Comparison of ENCODE assay signal across 9 cellular contexts in genomic region chr12:6295187-6295811, GRCh38. TPM values are rescaled to one million over a fixed set of nuclear protein-coding genes. Genes with fewer than 3 reads are reported as not detected.
A peak's percentile ranks its signal among the peaks of the same experiment; 100 is the strongest.
DNase-seq lines count a peak whose midpoint lies in the region; ATAC-seq, FAIRE-seq and TF ChIP-seq lines count a peak whose summit lies in the region.
"Had no signal": no experiment of that assay in that cellular context is flagged by ENCODE, and none has a peak within 500 bp of the region (broad histone marks: within the 10 kb centered on the region; RNA-seq: fewer than 3 reads in every experiment).

No MANE protein-coding gene starts in this region.

- no peaks in the 10 kb centered on the region for H3K9me3 ChIP-seq in left lung

- peaks cover 11% of the 10 kb centered on the region for H3K4me1 Mint-ChIP-seq in brain
- no peaks in the 10 kb centered on the region for H3K4me1 Mint-ChIP-seq in natural killer cell treated with Interleukin-12 subunit alpha and Interleukin-12 subunit beta and Interleukin-15 and Interleukin-18, amount 100 ng/mL, for 72 hours (ENCODE audit: low read depth in 2 of 2)

- FAIRE-seq in HTR-8/SVneo (lab: Jason Lieb, UNC) = peak; percentile 69

- H3K4me1 ChIP-seq in ACC112 (ENCODE audit: control insufficient read depth, insufficient read depth, low read length, unreplicated experiment) (peaks cover 43% of the 10 kb centered on the region), left lung (peaks cover 0 to 5% of the 10 kb centered on the region in 2 donors)

- H3K9me3 Mint-ChIP-seq in brain = peaks cover 5 to 13% (median 7%) of the 10 kb centered on the region in 5 experiments
- H3K9me3 Mint-ChIP-seq in natural killer cell treated with Interleukin-12 subunit alpha and Interleukin-12 subunit beta and Interleukin-15 and Interleukin-18, amount 100 ng/mL, for 72 hours = no peaks in the 10 kb centered on the region
- H3K9me3 Mint-ChIP-seq: IgD-negative memory B cell had no signal

- no peak for TF ChIP-seq CTCF in brain (conservative IDR thresholded peaks at IDR 0.05)
- TF ChIP-seq CTCF in left lung (IDR thresholded peaks at IDR 0.05) = no peak
- TF ChIP-seq CTCF in GM13976 (IDR thresholded peaks at IDR 0.05; ENCODE audit: borderline replicate concordance, control extremely low read depth, extremely low read depth, insufficient read depth, missing control alignments) = no peak

- ATAC-seq in left lung (peak; percentile 86), HG03095 (IDR thresholded peaks at IDR 0.05; ENCODE audit: unreplicated experiment) (no peak)
- no peak for ATAC-seq in natural killer cell treated with Interleukin-12 subunit alpha and Interleukin-12 subunit beta and Interleukin-15 and Interleukin-18, amount 100 ng/mL, for 72 hours

- H3K36me3 ChIP-seq in ACC112 (ENCODE audit: insufficient read depth, low read length) = no peaks in the 10 kb centered on the region
- no peaks in the 10 kb centered on the region for H3K36me3 ChIP-seq in left lung

- H3K79me2 ChIP-seq in ACC112 (ENCODE audit: control insufficient read depth, insufficient read depth, low read length, unreplicated experiment) = no peaks in the 10 kb centered on the region

- H3K4me3 ChIP-seq in ACC112 (ENCODE audit: low read depth, low read length) (no peak overlapping the region), left lung (no peak overlapping the region)

- H3K27me3 ChIP-seq in ACC112 (ENCODE audit: insufficient read depth, low read length) (no peaks in the 10 kb centered on the region), left lung (no peaks in the 10 kb centered on the region)

- H3K4me3 Mint-ChIP-seq in brain = no peak overlapping the region
- no peak overlapping the region for H3K4me3 Mint-ChIP-seq in natural killer cell treated with Interleukin-12 subunit alpha and Interleukin-12 subunit beta and Interleukin-15 and Interleukin-18, amount 100 ng/mL, for 72 hours
- H3K4me3 Mint-ChIP-seq: IgD-negative memory B cell had no signal

- intact Hi-C loops in left lung (cut with DNase I) = no loop called here

- peaks cover 3% of the 10 kb centered on the region for H3K36me3 Mint-ChIP-seq in brain
- H3K36me3 Mint-ChIP-seq in natural killer cell treated with Interleukin-12 subunit alpha and Interleukin-12 subunit beta and Interleukin-15 and Interleukin-18, amount 100 ng/mL, for 72 hours = no peaks in the 10 kb centered on the region
- H3K36me3 Mint-ChIP-seq: IgD-negative memory B cell had no signal

- H3K27ac ChIP-seq in ACC112 (ENCODE audit: low read depth, low read length) (peak overlapping the region; percentile 90), left lung (peak overlapping the region in 1 of 2 donors; percentile 66)

- peaks cover 2% of the 10 kb centered on the region for H3K27me3 Mint-ChIP-seq in brain
- peaks cover 4 to 7% of the 10 kb centered on the region in 2 donors for H3K27me3 Mint-ChIP-seq in natural killer cell treated with Interleukin-12 subunit alpha and Interleukin-12 subunit beta and Interleukin-15 and Interleukin-18, amount 100 ng/mL, for 72 hours

- no peak overlapping the region for H2AFZ ChIP-seq in ACC112 (ENCODE audit: low read length, unreplicated experiment)

- peak; percentile 88 for DNase-seq in HTR-8/SVneo (ENCODE audit: insufficient read length, low spot score)
- DNase-seq in left lung = no peak
- DNase-seq in GM13976 (ENCODE audit: low spot score) = no peak
- no peak for DNase-seq in natural killer cell treated with Interleukin-12 subunit alpha and Interleukin-12 subunit beta and Interleukin-15 and Interleukin-18, amount 100 ng/mL, for 72 hours (ENCODE audit: low spot score)
- DNase-seq in activated CD4-positive, alpha-beta T cell treated with anti-CD3 and anti-CD28 coated beads for 1 hour = no peak

- in situ Hi-C loops in GM13976 (cut with MboI; ENCODE audit: low sequenced_read_pairs, unreplicated experiment) = no loop called here

- peak overlapping the region in 4 of 5 experiments; percentile 2 to 62 (median 44) for H3K27ac Mint-ChIP-seq in brain
- no peak overlapping the region for H3K27ac Mint-ChIP-seq in natural killer cell treated with Interleukin-12 subunit alpha and Interleukin-12 subunit beta and Interleukin-15 and Interleukin-18, amount 100 ng/mL, for 72 hours
- H3K27ac Mint-ChIP-seq: IgD-negative memory B cell had no signal

RNA-seq across cellular contexts. Expression of gene PLEKHG6, which starts 15.2 kb away (rescaled TPM):
- polyA plus RNA-seq in brain (ENCODE audit: insufficient read depth, low read depth, low replicate concordance) = 2.3 TPM
- total RNA-seq in left lung = 1 to 10 TPM; 2.0 to 4.2 TPM
- total RNA-seq in natural killer cell treated with Interleukin-12 subunit alpha and Interleukin-12 subunit beta and Interleukin-15 and Interleukin-18, amount 100 ng/mL, for 72 hours = not detected
- polyA plus RNA-seq: IgD-negative memory B cell had no signal

RNA-seq across cellular contexts. Expression of gene TNFRSF1A, which starts 46.6 kb away (rescaled TPM):
- 24.6 TPM for polyA plus RNA-seq in brain (ENCODE audit: insufficient read depth, low read depth, low replicate concordance)
- 100 to 1,000 TPM; 155 to 211 TPM for total RNA-seq in left lung
- 100 to 1,000 TPM in 1 of 2 donors, 10 to 100 TPM in 1; 83.2 to 102 TPM for total RNA-seq in natural killer cell treated with Interleukin-12 subunit alpha and Interleukin-12 subunit beta and Interleukin-15 and Interleukin-18, amount 100 ng/mL, for 72 hours

Comparison
In these comparisons a context has a peak if more than half of its experiments do, and no peak if none do; other contexts are left out.
1. H3K27ac Mint-ChIP-seq: peak in brain (4 of 5); none in natural killer cell treated with Interleukin-12 subunit alpha and Interleukin-12 subunit beta and Interleukin-15 and Interleukin-18, amount 100 ng/mL, for 72 hours (0 of 2).